Comparison of ENCODE assay signal across 8 cellular contexts in genomic region chr15:64883997-64884511, GRCh38. TPM values are rescaled to one million over a fixed set of nuclear protein-coding genes. Genes with fewer than 3 reads are reported as not detected.
DNase-seq lines count a peak whose midpoint lies in the region; ATAC-seq and TF ChIP-seq lines count a peak whose summit lies in the region.

No MANE protein-coding gene starts in this region.

- H3K27me3 Mint-ChIP-seq in activated CD4-positive, alpha-beta T cell treated with anti-CD3 and anti-CD28 coated beads, Interleukin-2, amount 10 ng/mL, durations not matched to agents 7 days and 5 days, result no peaks in the 10 kb centered on the region
- no peaks in the 10 kb centered on the region for H3K27me3 Mint-ChIP-seq in mesothelial cell of epicardium (ENCODE audit: low read depth)
- no peaks in the 10 kb centered on the region for H3K27me3 Mint-ChIP-seq in Caco-2 (ENCODE audit: insufficient read depth, unreplicated experiment)

- H3K4me3 Mint-ChIP-seq in activated CD4-positive, alpha-beta T cell treated with anti-CD3 and anti-CD28 coated beads, Interleukin-2, amount 10 ng/mL, durations not matched to agents 7 days and 5 days, result no peak overlapping the region
- H3K4me3 Mint-ChIP-seq in mesothelial cell of epicardium, result no peak overlapping the region
- no peak overlapping the region for H3K4me3 Mint-ChIP-seq in Caco-2 (ENCODE audit: unreplicated experiment)

- peaks cover 35% of the 10 kb centered on the region for H3K4me1 Mint-ChIP-seq in activated CD4-positive, alpha-beta T cell treated with anti-CD3 and anti-CD28 coated beads, Interleukin-2, amount 10 ng/mL, durations not matched to agents 7 days and 5 days
- H3K4me1 Mint-ChIP-seq in mesothelial cell of epicardium (peaks cover 10% of the 10 kb centered on the region), Caco-2 (ENCODE audit: low read depth, unreplicated experiment) (no peaks in the 10 kb centered on the region)

- no peak overlapping the region for H3K4me3 ChIP-seq in Caco-2 (ENCODE audit: low read depth, low read length)

- no peaks in the 10 kb centered on the region for H3K36me3 Mint-ChIP-seq in activated CD4-positive, alpha-beta T cell treated with anti-CD3 and anti-CD28 coated beads, Interleukin-2, amount 10 ng/mL, durations not matched to agents 7 days and 5 days (ENCODE audit: low read depth)
- H3K36me3 Mint-ChIP-seq in mesothelial cell of epicardium, result no peaks in the 10 kb centered on the region
- no peaks in the 10 kb centered on the region for H3K36me3 Mint-ChIP-seq in Caco-2 (ENCODE audit: insufficient read depth, unreplicated experiment)

- CTCF ChIA-PET in activated CD4-positive, alpha-beta T cell treated with anti-CD3 and anti-CD28 coated beads, Interleukin-2, amount 10 ng/mL, durations not matched to agents 7 days and 5 days (lab: Charles Lee), result interaction anchor here (1.4 kb wide), 1 partner anchor 10 kb away, joined by 7 read pairs; no protein-coding TSS in a partner anchor
- CTCF ChIA-PET in Caco-2 (lab: Charles Lee), result no interaction called here

- no peaks in the 10 kb centered on the region for H3K27me3 ChIP-seq in Caco-2 (replicated peaks; ENCODE audit: control insufficient read depth, insufficient read depth, low read length)

- H3K36me3 ChIP-seq in Caco-2 (ENCODE audit: control insufficient read depth, insufficient read depth, low read length), result no peaks in the 10 kb centered on the region

- H3K9me3 ChIP-seq in Caco-2, result no peaks in the 10 kb centered on the region

- no peak for TF ChIP-seq CTCF in mesothelial cell of epicardium (IDR thresholded peaks at IDR 0.05; ENCODE audit: unreplicated experiment)
- no peak for TF ChIP-seq CTCF in Caco-2 (IDR thresholded peaks at IDR 0.05; ENCODE audit: insufficient read depth in 1 of 2, low read depth in 1 of 2, low read length in 1 of 2, severe bottlenecking in 1 of 2, unreplicated experiment in 1 of 2)

- no peaks in the 10 kb centered on the region for H3K9me3 Mint-ChIP-seq in activated CD4-positive, alpha-beta T cell treated with anti-CD3 and anti-CD28 coated beads, Interleukin-2, amount 10 ng/mL, durations not matched to agents 7 days and 5 days
- H3K9me3 Mint-ChIP-seq in mesothelial cell of epicardium, result no peaks in the 10 kb centered on the region
- no peaks in the 10 kb centered on the region for H3K9me3 Mint-ChIP-seq in Caco-2 (ENCODE audit: unreplicated experiment)

- ATAC-seq in GM19324 (IDR thresholded peaks at IDR 0.05; ENCODE audit: low FRiP score, unreplicated experiment), result peak; percentile 44

- H3K27ac Mint-ChIP-seq in activated CD4-positive, alpha-beta T cell treated with anti-CD3 and anti-CD28 coated beads, Interleukin-2, amount 10 ng/mL, durations not matched to agents 7 days and 5 days, result peak overlapping the region; percentile 60
- H3K27ac Mint-ChIP-seq in mesothelial cell of epicardium (peak overlapping the region; percentile 1), Caco-2 (ENCODE audit: unreplicated experiment) (no peak overlapping the region)

- BruUV-seq in Caco-2 (replicated peaks; lab: Mats Ljungman, UMichigan), result no TSS peak

- POLR2A ChIA-PET in activated CD4-positive, alpha-beta T cell treated with anti-CD3 and anti-CD28 coated beads, Interleukin-2, amount 10 ng/mL, durations not matched to agents 7 days and 5 days (lab: Charles Lee), result no interaction called here
- POLR2A ChIA-PET in Caco-2 (lab: Charles Lee), result no interaction called here

- H3K4me1 ChIP-seq in Caco-2, result no peaks in the 10 kb centered on the region

- peak; percentile 96 for DNase-seq in CD1c-positive myeloid dendritic cell (ENCODE audit: extremely low spot score)
- DNase-seq in Kasumi-1 (lab: John Stamatoyannopoulos, UW), result peak; percentile 35 to 52
- peak; percentile 34 for DNase-seq in activated CD4-positive, alpha-beta T cell treated with anti-CD3 and anti-CD28 coated beads, Interleukin-2, amount 10 ng/mL, durations not matched to agents 7 days and 5 days
- DNase-seq in dedifferentiated amniotic fluid mesenchymal stem cell (ENCODE audit: extremely low spot score), result peak; percentile 49
- DNase-seq in mesothelial cell of epicardium (ENCODE audit: low spot score in 2 of 2, unreplicated experiment in 2 of 2), result peak; percentile 50 to 60
- peak; percentile 61 to 75 for DNase-seq in stimulated activated CD8-positive, alpha-beta memory T cell treated with anti-CD3 and anti-CD28 coated beads, Interleukin-7, amount 100 ng/mL, for 4 hours (ENCODE audit: low read depth in 2 of 2)
- DNase-seq in Caco-2, result no peak

- intact Hi-C loops in Caco-2 (cut with micrococcal nuclease; ENCODE audit: unreplicated experiment), result no loop called here

RNA-seq across cellular contexts. Expression of gene ANKDD1A, which starts 27.6 kb away (rescaled TPM):
- total RNA-seq in activated CD4-positive, alpha-beta T cell treated with anti-CD3 and anti-CD28 coated beads, Interleukin-2, amount 10 ng/mL, durations not matched to agents 7 days and 5 days, result 1 to 10 TPM in 1 of 2 experiments, under 1 TPM in 1; 0.87 to 1.1 TPM
- total RNA-seq in mesothelial cell of epicardium, result 3.7 to 4.1 TPM (median 4.1 TPM) in 3 replicates
- 1.3 and 1.6 TPM in 2 replicates for total RNA-seq in Caco-2 (2022)

RNA-seq across cellular contexts. Expression of gene PLEKHO2, which starts 42.3 kb away (rescaled TPM):
- 10 to 100 TPM; 25.4 to 27.6 TPM for total RNA-seq in activated CD4-positive, alpha-beta T cell treated with anti-CD3 and anti-CD28 coated beads, Interleukin-2, amount 10 ng/mL, durations not matched to agents 7 days and 5 days
- 8.7 to 9.8 TPM (median 8.8 TPM) in 3 replicates for total RNA-seq in mesothelial cell of epicardium
- 4.5 and 4.9 TPM in 2 replicates for total RNA-seq in Caco-2 (2022)

RNA-seq across cellular contexts. Expression of gene PIF1, which starts 58.6 kb away (rescaled TPM):
- 10 to 100 TPM; 56.8 to 66.1 TPM for total RNA-seq in activated CD4-positive, alpha-beta T cell treated with anti-CD3 and anti-CD28 coated beads, Interleukin-2, amount 10 ng/mL, durations not matched to agents 7 days and 5 days
- total RNA-seq in mesothelial cell of epicardium, result 10.8 to 12.4 TPM (median 10.8 TPM) in 3 replicates
- 45.8 and 47.9 TPM in 2 replicates for total RNA-seq in Caco-2 (2022)

Comparison
In these comparisons a context has a peak if more than half of its experiments do, and no peak if none do; other contexts are left out.
1. DNase-seq: peak in CD1c-positive myeloid dendritic cell (single experiment), Kasumi-1 (2 of 2), activated CD4-positive, alpha-beta T cell treated with anti-CD3 and anti-CD28 coated beads, Interleukin-2, amount 10 ng/mL, durations not matched to agents 7 days and 5 days (single experiment), dedifferentiated amniotic fluid mesenchymal stem cell (single experiment), mesothelial cell of epicardium (2 of 2) and stimulated activated CD8-positive, alpha-beta memory T cell treated with anti-CD3 and anti-CD28 coated beads, Interleukin-7, amount 100 ng/mL, for 4 hours (2 of 2); none in Caco-2 (0 of 2).